ENCODE assay signal across 25 cellular contexts in genomic region chr4:154604696-154605200, GRCh38. TPM values are rescaled to one million over a fixed set of nuclear protein-coding genes. Genes with fewer than 3 reads are reported as not detected.
DNase-seq lines count a peak whose midpoint lies in the region; ATAC-seq, FAIRE-seq and TF ChIP-seq lines count a peak whose summit lies in the region.
"Had no signal": no experiment of that assay in that cellular context is flagged by ENCODE, and none has a peak within 500 bp of the region (broad histone marks: within the 10 kb centered on the region; RNA-seq: fewer than 3 reads in every experiment).

No MANE protein-coding gene starts in this region.

- no peaks in the 10 kb centered on the region for H3K36me3 ChIP-seq in mammary epithelial cell (ENCODE audit: insufficient read depth, low read length)
- no peaks in the 10 kb centered on the region for H3K36me3 ChIP-seq in breast epithelium
- H3K36me3 ChIP-seq in liver (ENCODE audit: control insufficient read depth in 4 of 4, insufficient read depth in 3 of 4, low read depth in 1 of 4, low read length in 3 of 4): peaks cover 2 to 36% (median 24%) of the 10 kb centered on the region in 4 donors

- H4K20me1 ChIP-seq in mammary epithelial cell (ENCODE audit: insufficient read depth, low read length): no peaks in the 10 kb centered on the region

- ATAC-seq in left lobe of liver: no peak
- ATAC-seq: A549, GM12878, GM23338 had no signal

- H3K27me3 ChIP-seq in mammary epithelial cell (ENCODE audit: insufficient read depth, low read length) (no peaks in the 10 kb centered on the region), breast epithelium (no peaks in the 10 kb centered on the region), liver (ENCODE audit: control insufficient read depth in 4 of 4, insufficient read depth in 4 of 4, low read length in 3 of 4) (no peaks in the 10 kb centered on the region)

- H2AFZ ChIP-seq in mammary epithelial cell (ENCODE audit: low read depth, low read length): no peak overlapping the region
- H2AFZ ChIP-seq: GM23338 had no signal

- no peak for FAIRE-seq in GM12891 (lab: Jason Lieb, UNC)
- FAIRE-seq: A549, GM12878, GM18507, H54 had no signal

- 77% methylated on average over 4 of the region's 4 CpGs for WGBS in mammary epithelial cell (ENCODE audit: low coverage, missing lambda C conversion rate)
- WGBS in liver: 61% methylated on average over 4 of the region's 4 CpGs

- in situ Hi-C loops in mammary epithelial cell (cut with MboI; ENCODE audit: low sequenced_read_pairs in 2 of 2): no loop called here

- TF ChIP-seq CTCF in mammary epithelial cell (conservative IDR thresholded peaks at IDR 0.05 in 1 of 2, IDR thresholded peaks at IDR 0.05 in 1 of 2; ENCODE audit: extremely low read depth in 1 of 2, insufficient read depth in 1 of 2, low read depth in 1 of 2, low read length in 2 of 2) (no peak), breast epithelium (IDR thresholded peaks at IDR 0.05) (no peak), epithelial cell of esophagus (IDR thresholded peaks at IDR 0.05; ENCODE audit: insufficient read depth, low read depth, low read length, missing control alignments) (no peak), liver (IDR thresholded peaks at IDR 0.05; ENCODE audit: low read depth, low read length, missing input control) (no peak)

- dilution Hi-C loops in mammary epithelial cell (cut with HindIII; ENCODE audit: low sequenced_read_pairs): no loop called here

- TF ChIP-seq POLR2A in breast epithelium (IDR thresholded peaks at IDR 0.05) (no peak), GM12891 (IDR thresholded peaks at IDR 0.05; ENCODE audit: low read depth, low read length) (no peak)

- TF ChIP-seq RAD21 in liver (IDR thresholded peaks at IDR 0.05): no peak

- DNase-seq in mammary epithelial cell: peak; percentile 24
- no peak for DNase-seq in breast epithelium (ENCODE audit: low spot score in 2 of 2)
- DNase-seq in epithelial cell of esophagus (ENCODE audit: low read depth): peak; percentile 72
- DNase-seq in left lobe of liver (ENCODE audit: low spot score): no peak
- no peak for DNase-seq in GM12891 (ENCODE audit: insufficient read length, low spot score)
- no peak for DNase-seq in stimulated activated CD8-positive, alpha-beta memory T cell treated with anti-CD3 and anti-CD28 coated beads, Interleukin-4, amount 100 ng/mL, for 48 hours
- DNase-seq: AML-193; Calu3; CD4-positive, alpha-beta T cell; DMS53; DND-41; EL; HCEC 1CT; HFFc6 had no signal

- BruUV-seq in mammary epithelial cell (replicated peaks; lab: Mats Ljungman, UMichigan): no TSS peak

- H3K27ac ChIP-seq in mammary epithelial cell (ENCODE audit: insufficient read depth, low read depth, low read length): no peak overlapping the region
- H3K27ac ChIP-seq in breast epithelium: no peak overlapping the region
- no peak overlapping the region for H3K27ac ChIP-seq in liver (ENCODE audit: low read depth in 1 of 2, low read length in 2 of 2)
- H3K27ac ChIP-seq: 22Rv1, A549, C4-2B had no signal

- no peaks in the 10 kb centered on the region for H3K79me2 ChIP-seq in mammary epithelial cell (ENCODE audit: insufficient read depth, low read length)

- H3K4me3 ChIP-seq in mammary epithelial cell (replicated peaks in 1 of 3; ENCODE audit: insufficient read depth in 1 of 3, low read depth in 2 of 3, low read length in 3 of 3): no peak overlapping the region
- H3K4me3 ChIP-seq in breast epithelium: no peak overlapping the region
- no peak overlapping the region for H3K4me3 ChIP-seq in epithelial cell of esophagus (ENCODE audit: low read length)
- H3K4me3 ChIP-seq in liver (ENCODE audit: low read depth in 1 of 3, low read length in 3 of 3): no peak overlapping the region
- H3K4me3 ChIP-seq: A549, GM12878, GM23338 had no signal

- intact Hi-C loops in mammary epithelial cell (cut with micrococcal nuclease): no loop called here
- intact Hi-C loops in breast epithelium (cut with DNase I; ENCODE audit: low total_unique reads): no loop called here

- CTCF ChIA-PET in mammary epithelial cell (lab: Charles Lee; ENCODE audit: low non-redundant PET): no interaction called here

- H3K9ac ChIP-seq in mammary epithelial cell (ENCODE audit: insufficient read depth, low read length): no peak overlapping the region
- H3K9ac ChIP-seq in liver (ENCODE audit: low read depth in 1 of 2, low read length in 2 of 2): peak overlapping the region in 1 of 2 donors; percentile 32

- no peaks in the 10 kb centered on the region for H3K9me3 ChIP-seq in mammary epithelial cell (replicated peaks; ENCODE audit: insufficient read depth, low read length)
- H3K9me3 ChIP-seq in breast epithelium: no peaks in the 10 kb centered on the region
- H3K9me3 ChIP-seq in liver (ENCODE audit: control insufficient read depth in 4 of 4, low read length in 3 of 4): no peaks in the 10 kb centered on the region
- H3K9me3 ChIP-seq: A549 had no signal

- peak overlapping the region; percentile 35 for H3K4me2 ChIP-seq in mammary epithelial cell (ENCODE audit: insufficient read depth, low read depth, low read length)
- H3K4me2 ChIP-seq: A549, GM23338 had no signal

- H3K4me1 ChIP-seq in mammary epithelial cell (ENCODE audit: insufficient read depth, low read length) (peaks cover 14% of the 10 kb centered on the region), breast epithelium (no peaks in the 10 kb centered on the region), liver (ENCODE audit: control insufficient read depth in 4 of 4, insufficient read depth in 4 of 4, low read length in 3 of 4) (peaks cover 0 to 21% (median 2%) of the 10 kb centered on the region in 4 donors)
- H3K4me1 ChIP-seq: A549 had no signal

TF ChIP-seq in liver, 16 proteins besides CTCF, POLR2A, EP300 and RAD21 (continues in another document):
- TF ChIP-seq HNF4A (conservative IDR thresholded peaks at IDR 0.05) (no peak), JUND (IDR thresholded peaks at IDR 0.05) (peak in 1 of 2 donors; percentile 11), MAX (IDR thresholded peaks at IDR 0.05) (peak; percentile 3), RXRA (IDR thresholded peaks at IDR 0.05) (no peak), ATF3 (IDR thresholded peaks at IDR 0.05) (no peak), FOXA2 (IDR thresholded peaks at IDR 0.05) (no peak)

TF ChIP-seq in GM12891, 5 proteins besides CTCF, POLR2A, EP300 and RAD21:
- TF ChIP-seq POU2F2 (IDR thresholded peaks at IDR 0.05; ENCODE audit: low read depth, low read length) (no peak), SPI1 (IDR thresholded peaks at IDR 0.05; ENCODE audit: low read depth, low read length) (no peak), POLR2AphosphoS5 (IDR thresholded peaks at IDR 0.05; ENCODE audit: low read depth, low read length) (no peak), PAX5 (IDR thresholded peaks at IDR 0.05; ENCODE audit: insufficient read depth, low read length, severe bottlenecking) (no peak)

RNA-seq across cellular contexts. Expression of gene FGG, which starts 7.7 kb away (rescaled TPM):
- under 1 TPM in 1 of 2 donors, not detected in 1; 0.66 TPM for total RNA-seq in mammary epithelial cell
- polyA plus RNA-seq in mammary epithelial cell: 0.08 TPM
- not detected for polyA minus RNA-seq in mammary epithelial cell
- 1 to 10 TPM in 1 of 3 donors, not detected in 2; 3.3 TPM for total RNA-seq in breast epithelium
- total RNA-seq in liver: over 10,000 TPM; 11,566 to 20,700 TPM
- over 10,000 TPM in 1 of 2 donors, 1,000 to 10,000 TPM in 1; 7,404 to 18,576 TPM for polyA plus RNA-seq in liver
- 7,950 TPM for total RNA-seq in left lobe of liver
- polyA plus RNA-seq in GM12891 (2012; ENCODE audit: low read depth, missing spikeins): not detected
- total RNA-seq: CD4-positive, alpha-beta T cell; G401; GM23338; HFFc6; HT-29 had no signal
- polyA plus RNA-seq: BJ, GM12878, GM23338 had no signal

RNA-seq across cellular contexts. Expression of gene FGA, which starts 14.2 kb away (rescaled TPM):
- total RNA-seq in mammary epithelial cell (not detected), breast epithelium (under 1 TPM in 1 of 3 donors, not detected in 2; 0.66 TPM), liver (over 10,000 TPM; 12,179 to 25,210 TPM), left lobe of liver (15,070 TPM)
- polyA plus RNA-seq in mammary epithelial cell (not detected), liver (over 10,000 TPM in 1 of 2 donors, 1,000 to 10,000 TPM in 1; 8,747 to 16,618 TPM)
- not detected for polyA minus RNA-seq in mammary epithelial cell
- not detected for polyA plus RNA-seq in GM12891 (2012; ENCODE audit: low read depth, missing spikeins)
- total RNA-seq: Calu3; CD4-positive, alpha-beta T cell; G401; GM23338; HFFc6; HT-29 had no signal
- polyA plus RNA-seq: BJ, GM12878, GM23338 had no signal

RNA-seq across cellular contexts. Expression of gene FGB, which starts 41.9 kb away (rescaled TPM):
- total RNA-seq in mammary epithelial cell (not detected), breast epithelium (1 to 10 TPM in 1 of 3 donors, not detected in 2; 3.9 TPM), liver (over 10,000 TPM; 11,744 to 21,431 TPM), left lobe of liver (9,039 TPM)
- polyA plus RNA-seq in mammary epithelial cell (not detected), liver (over 10,000 TPM; 11,318 to 19,021 TPM)
- not detected for polyA minus RNA-seq in mammary epithelial cell
- polyA plus RNA-seq in GM12891 (2012; ENCODE audit: low read depth, missing spikeins): not detected
- total RNA-seq: CD4-positive, alpha-beta T cell; G401; GM23338; HFFc6; HT-29 had no signal
- polyA plus RNA-seq: BJ, GM23338 had no signal

RNA-seq across cellular contexts. Expression of gene PLRG1, which starts 54.5 kb away (rescaled TPM):
- 100 to 1,000 TPM; 112 to 124 TPM for total RNA-seq in mammary epithelial cell
- 94.5 TPM for polyA plus RNA-seq in mammary epithelial cell
- 93.4 TPM for polyA minus RNA-seq in mammary epithelial cell
- 10 to 100 TPM; 38.1 to 61.2 (median 54.4) TPM for total RNA-seq in breast epithelium
- 10 to 100 TPM; 28.4 to 51.5 TPM for total RNA-seq in liver
- 10 to 100 TPM; 27.2 to 31.3 TPM for polyA plus RNA-seq in liver
- 28.3 TPM for total RNA-seq in left lobe of liver
- 53.9 TPM for polyA plus RNA-seq in GM12891 (2012; ENCODE audit: low read depth, missing spikeins)

Comparison
In these comparisons a context has a peak if more than half of its experiments do, and no peak if none do; other contexts are left out.
1. DNase-seq: peak in mammary epithelial cell (single experiment) and epithelial cell of esophagus (single experiment); none in breast epithelium (0 of 2), left lobe of liver (single experiment), GM12891 (single experiment) and stimulated activated CD8-positive, alpha-beta memory T cell treated with anti-CD3 and anti-CD28 coated beads, Interleukin-4, amount 100 ng/mL, for 48 hours (single experiment).
2. RNA of gene FGG, which starts 7.7 kb away (total RNA-seq): 11,566 to 20,700 TPM in liver and 7,950 TPM in left lobe of liver (single experiment); 0.66 TPM in mammary epithelial cell and 3.3 TPM in breast epithelium; every median in the first group is over 1,000 times any median in the second.
3. RNA of gene FGA, which starts 14.2 kb away (total RNA-seq): 12,179 to 25,210 TPM in liver and 15,070 TPM in left lobe of liver (single experiment); not detected in mammary epithelial cell and 0.66 TPM in breast epithelium; every median in the first group is over 1,000 times any median in the second.
4. RNA of gene FGB, which starts 41.9 kb away (total RNA-seq): 11,744 to 21,431 TPM in liver and 9,039 TPM in left lobe of liver (single experiment); not detected in mammary epithelial cell and 3.9 TPM in breast epithelium; every median in the first group is over 1,000 times any median in the second.